Comparison of ENCODE assay signal across 29 cellular contexts in genomic region chr11:44906641-44907040, GRCh38.
"Had no signal": no experiment of that assay in that cellular context is flagged by ENCODE, and none has a peak within 500 bp of the region (broad histone marks: within the 10 kb centered on the region; RNA-seq: fewer than 3 reads in every experiment).

No MANE protein-coding gene starts in this region.

- ATAC-seq: natural killer cell treated with Interleukin-12 subunit alpha and Interleukin-12 subunit beta and Interleukin-15 and Interleukin-18, amount 100 ng/mL, for 72 hours; right lobe of liver; stimulated activated naive CD8-positive, alpha-beta T cell treated with anti-CD3 and anti-CD28 coated beads, Interleukin-15, Interleukin-2, amounts not matched to agents 100 U/mL and 50 U/mL, for 24 hours had no signal

- DNase-seq: effector memory CD4-positive, alpha-beta T cell; esophagus squamous epithelium; foreskin melanocyte; hypothalamus; immature natural killer cell; islet precursor cell; kidney glomerular epithelial cell; naive B cell; right lobe of liver; stimulated activated CD4-positive, alpha-beta T cell treated with anti-CD3 and anti-CD28 coated beads, Interleukin-12 subunit alpha, Interleukin-12 subunit beta, amount 100 ng/mL, for 4 hours; stimulated activated CD4-positive, alpha-beta T cell treated with anti-CD3 and anti-CD28 coated beads, Interleukin-1b, Interleukin-23, amount 100 ng/mL, for 48 hours; stimulated activated CD4-positive, alpha-beta T cell treated with anti-CD3 and anti-CD28 coated beads, Interleukin-4, amount 100 ng/mL, for 1 hour; stimulated activated CD8-positive, alpha-beta memory T cell treated with anti-CD3 and anti-CD28 coated beads, Interleukin-4, amount 100 ng/mL, for 48 hours; stimulated activated naive CD8-positive, alpha-beta T cell treated with anti-CD3 and anti-CD28 coated beads, Interleukin-15, Interleukin-2, amounts not matched to agents 100 U/mL and 50 U/mL, for 24 hours; substantia nigra; testis; tibial artery; upper lobe of left lung had no signal

- H3K9me3 Mint-ChIP-seq: dendritic cell treated with granulocyte-macrophage colony-stimulating factor and Interleukin-4, amounts not matched to agents 40 ng/mL and 50 ng/mL, for 4 days; immature natural killer cell; memory B cell; naive B cell; natural killer cell treated with Interleukin-12 subunit alpha and Interleukin-12 subunit beta and Interleukin-15 and Interleukin-18, amount 100 ng/mL, for 72 hours; neural progenitor cell had no signal

- H3K4me3 Mint-ChIP-seq: dendritic cell treated with granulocyte-macrophage colony-stimulating factor and Interleukin-4, amounts not matched to agents 40 ng/mL and 50 ng/mL, for 4 days; immature natural killer cell; memory B cell; naive B cell; natural killer cell treated with Interleukin-12 subunit alpha and Interleukin-12 subunit beta and Interleukin-15 and Interleukin-18, amount 100 ng/mL, for 72 hours; neural progenitor cell had no signal

- H3K27me3 ChIP-seq: neural progenitor cell, right lobe of liver, testis, tibial artery, upper lobe of left lung had no signal

- H3K9me3 ChIP-seq: esophagus squamous epithelium, right lobe of liver, testis, tibial artery, upper lobe of left lung had no signal

- H3K27ac Mint-ChIP-seq: dendritic cell treated with granulocyte-macrophage colony-stimulating factor and Interleukin-4, amounts not matched to agents 40 ng/mL and 50 ng/mL, for 4 days; immature natural killer cell; memory B cell; natural killer cell treated with Interleukin-12 subunit alpha and Interleukin-12 subunit beta and Interleukin-15 and Interleukin-18, amount 100 ng/mL, for 72 hours; neural progenitor cell; progenitor cell of endocrine pancreas had no signal

- H3K9ac ChIP-seq: neural progenitor cell, parathyroid adenoma had no signal

- H3K27ac ChIP-seq: esophagus squamous epithelium, neural progenitor cell, parathyroid adenoma, right lobe of liver, testis, tibial artery, upper lobe of left lung had no signal

- H3K4me3 ChIP-seq: esophagus squamous epithelium, lung, neural progenitor cell, right lobe of liver, smooth muscle cell, testis, tibial artery, upper lobe of left lung had no signal

- H3K27me3 Mint-ChIP-seq: progenitor cell of endocrine pancreas had no signal

- H3K4me1 Mint-ChIP-seq: immature natural killer cell had no signal

- FAIRE-seq: colon, endothelial cell of umbilical vein, urothelium cell line had no signal

- H3K4me1 ChIP-seq: parathyroid adenoma, testis had no signal

- H3K36me3 ChIP-seq: esophagus squamous epithelium, neural progenitor cell, right lobe of liver, tibial artery, upper lobe of left lung had no signal

- H3K79me2 ChIP-seq: parathyroid adenoma had no signal

- H3K4me2 ChIP-seq: neural progenitor cell, smooth muscle cell had no signal

- H2AFZ ChIP-seq: neural progenitor cell, parathyroid adenoma had no signal

- H3K36me3 Mint-ChIP-seq: immature natural killer cell; memory B cell; naive B cell; natural killer cell treated with Interleukin-12 subunit alpha and Interleukin-12 subunit beta and Interleukin-15 and Interleukin-18, amount 100 ng/mL, for 72 hours had no signal
